ENCODE assay signal across 15 cellular contexts in the genomic region with DNA sequence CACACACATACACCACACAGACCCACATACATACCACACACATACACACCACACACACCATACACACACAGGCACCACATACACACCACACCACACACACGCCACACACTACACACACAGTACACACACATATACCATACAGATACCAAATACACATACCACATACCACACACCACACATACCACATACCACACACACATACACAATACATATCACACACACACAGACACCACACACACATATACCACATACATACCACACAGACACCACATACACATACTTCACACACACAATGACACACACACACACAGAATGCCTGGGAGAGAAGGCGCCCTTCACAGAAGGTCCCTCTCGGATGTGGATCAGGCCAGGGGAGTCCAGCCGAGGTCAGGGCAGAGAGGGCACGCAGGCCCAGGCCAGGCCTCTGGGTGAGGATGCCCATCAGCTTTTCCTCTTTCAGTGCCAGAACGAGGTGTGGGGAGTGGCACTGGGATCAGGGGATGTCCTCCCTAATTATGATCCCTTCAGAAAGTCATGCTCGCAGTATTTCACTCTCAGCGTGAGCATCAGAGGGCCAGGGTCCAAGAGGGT.
"Had no signal": no experiment of that assay in that cellular context is flagged by ENCODE, and none has a peak within 500 bp of the region (broad histone marks: within the 10 kb centered on the region; RNA-seq: fewer than 3 reads in every experiment).

No MANE protein-coding gene starts in this region.

- DNase-seq: activated CD4-positive, alpha-beta T cell treated with anti-CD3 and anti-CD28 coated beads for 36 hours; activated CD4-positive, alpha-beta T cell treated with anti-CD3 and anti-CD28 coated beads, Interleukin-2, amount 50 U/mL, for 48 hours; activated naive CD4-positive, alpha-beta T cell treated with Interleukin-2 at 50 U/mL for 16 hours; anterior cingulate cortex; colonic mucosa; left ventricle myocardium inferior; mammary epithelial cell; testis had no signal

- H3K4me3 Mint-ChIP-seq: activated CD4-positive, alpha-beta T cell treated with anti-CD3 and anti-CD28 coated beads for 36 hours; brain; central memory CD8-positive, alpha-beta T cell; T-helper 2 cell treated with Interferon-gamma antibody and Interleukin-4, amounts not matched to agents 5 μg/mL and 100 μg/mL, for 36 hours; WTC11 had no signal

- H3K27ac Mint-ChIP-seq: activated CD4-positive, alpha-beta T cell treated with anti-CD3 and anti-CD28 coated beads for 36 hours; brain; T-helper 2 cell treated with Interferon-gamma antibody and Interleukin-4, amounts not matched to agents 5 μg/mL and 100 μg/mL, for 36 hours; WTC11 had no signal

- H3K4me1 ChIP-seq: colonic mucosa, prostate gland, right atrium auricular region, testis, upper lobe of left lung had no signal

- H3K27ac ChIP-seq: colonic mucosa, left ventricle myocardium inferior, prostate gland, right atrium auricular region, testis, upper lobe of left lung had no signal

- H3K9me3 ChIP-seq: colonic mucosa, prostate gland, testis had no signal

- H3K27me3 Mint-ChIP-seq: activated CD4-positive, alpha-beta T cell treated with anti-CD3 and anti-CD28 coated beads for 36 hours; brain had no signal

- H3K4me1 Mint-ChIP-seq: activated CD4-positive, alpha-beta T cell treated with anti-CD3 and anti-CD28 coated beads for 36 hours; brain; central memory CD8-positive, alpha-beta T cell had no signal

- H3K27me3 ChIP-seq: colonic mucosa, right atrium auricular region, testis, upper lobe of left lung had no signal

- H3K4me3 ChIP-seq: colonic mucosa, left ventricle myocardium inferior, prostate gland, right atrium auricular region, testis, upper lobe of left lung had no signal

- ATAC-seq: activated CD4-positive, alpha-beta T cell treated with anti-CD3 and anti-CD28 coated beads for 36 hours; WTC11 had no signal

- H3K36me3 ChIP-seq: colonic mucosa, left ventricle myocardium inferior, prostate gland, right atrium auricular region, upper lobe of left lung had no signal
